9 cellular contexts compared by ENCODE assay signal in the genomic region with DNA sequence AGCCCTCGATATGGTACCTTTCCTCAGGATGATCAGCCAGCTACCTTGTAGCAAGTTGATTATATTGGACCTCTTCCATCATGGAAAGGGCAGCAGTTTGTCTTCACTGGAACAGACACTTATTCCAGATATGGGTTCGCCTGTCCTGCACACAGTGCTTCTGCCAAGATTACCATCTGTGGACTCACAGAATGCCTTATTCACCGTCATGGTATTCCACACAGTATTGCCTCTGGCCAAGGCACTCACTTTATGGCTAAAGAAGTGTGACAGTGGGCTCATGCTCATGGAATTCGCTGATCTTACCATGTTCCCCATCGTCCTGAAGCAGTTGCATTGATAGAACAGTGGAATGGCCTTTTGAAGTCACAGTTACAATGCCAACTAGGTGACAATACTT. TPM values are rescaled to one million over a fixed set of nuclear protein-coding genes. Genes with fewer than 3 reads are reported as not detected.
"Had no signal": no experiment of that assay in that cellular context is flagged by ENCODE, and none has a peak within 500 bp of the region (broad histone marks: within the 10 kb centered on the region; RNA-seq: fewer than 3 reads in every experiment).

No MANE protein-coding gene starts in this region.

RNA-seq across cellular contexts. Expression of a gene that starts 14.9 kb away (rescaled TPM):
- total RNA-seq: MCF 10A; NCI-H460; OCI-LY7; Peyer's patch; Right ventricle myocardium inferior; T-helper 1 cell treated with Interleukin-12 subunit alpha and Interleukin-12 subunit beta and Interleukin-4 antibody, amounts not matched to agents 30 ng/mL and 1 ng/mL, for 36 hours had no signal

RNA-seq across cellular contexts. Expression of a gene that starts 50.7 kb away (rescaled TPM):
- total RNA-seq: MCF 10A; NCI-H460; OCI-LY7; Peyer's patch; Right ventricle myocardium inferior; SJCRH30; SK-MEL-5; T-cell; T-helper 1 cell treated with Interleukin-12 subunit alpha and Interleukin-12 subunit beta and Interleukin-4 antibody, amounts not matched to agents 30 ng/mL and 1 ng/mL, for 36 hours had no signal
